In the genomic region with DNA sequence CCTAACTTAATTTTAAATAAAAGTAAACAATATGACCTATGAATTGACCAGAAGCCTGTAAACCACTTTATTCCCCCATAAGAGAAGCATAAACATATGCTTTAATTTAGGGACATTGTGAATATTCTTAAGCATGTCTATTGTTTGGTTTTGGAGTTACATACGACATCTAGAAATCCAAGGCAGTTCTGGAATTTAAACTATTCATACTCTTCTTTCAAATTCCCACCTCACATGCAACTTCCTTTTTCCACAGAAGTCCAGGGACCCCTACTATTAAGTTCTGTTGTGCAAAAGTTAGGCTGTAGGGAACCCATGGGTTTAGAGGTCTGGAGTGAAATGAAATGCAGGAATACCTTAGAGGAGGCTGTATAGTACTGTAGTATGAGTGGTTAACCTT, we compare ENCODE assay signal across 10 cellular contexts. TPM values are rescaled to one million over a fixed set of nuclear protein-coding genes. Genes with fewer than 3 reads are reported as not detected.
DNase-seq lines count a peak whose midpoint lies in the region; ATAC-seq and TF ChIP-seq lines count a peak whose summit lies in the region.
"Had no signal": no experiment of that assay in that cellular context is flagged by ENCODE, and none has a peak within 500 bp of the region (broad histone marks: within the 10 kb centered on the region; RNA-seq: fewer than 3 reads in every experiment).

No MANE protein-coding gene starts in this region.

- H4K8ac ChIP-seq in IMR-90 (ENCODE audit: low read depth in 2 of 2, low read length in 2 of 2), result peak overlapping the region in 1 of 2 experiments; percentile 63; a peak in 1 of 4 replicates

- no peak for TF ChIP-seq POLR2A in IMR-90 (IDR thresholded peaks at IDR 0.05; ENCODE audit: low read depth, low read length)

- no peaks in the 10 kb centered on the region for H3K27me3 ChIP-seq in BJ (ENCODE audit: control insufficient read depth, insufficient read depth, low read length)
- no peaks in the 10 kb centered on the region for H3K27me3 ChIP-seq in IMR-90 (ENCODE audit: control insufficient read depth, insufficient read depth, low read length)
- H3K27me3 ChIP-seq in left lung, result no peaks in the 10 kb centered on the region

- peaks cover 32% of the 10 kb centered on the region for H3K36me3 Mint-ChIP-seq in nephron (ENCODE audit: low read depth)

- DNase-seq in BJ (ENCODE audit: low read depth), result no peak
- DNase-seq in IMR-90, result no peak
- DNase-seq in cardiac fibroblast (ENCODE audit: low read depth in 2 of 2), result peak; percentile 29 to 44
- DNase-seq in posterior vena cava (ENCODE audit: low spot score), result no peak
- no peak for DNase-seq in NCI-H748 treated with DMSO at 0.1 percent for 48 hours (lab: John Stamatoyannopoulos, UW)
- no peak for DNase-seq in left lung
- DNase-seq: activated naive CD4-positive, alpha-beta T cell; nucleus accumbens had no signal

- no peak overlapping the region for H2AFZ ChIP-seq in IMR-90 (replicated peaks; ENCODE audit: low read length, poor library complexity)

- CTCF ChIA-PET in BJ (lab: Yijun Ruan, JAX), result no interaction called here
- CTCF ChIA-PET in IMR-90 (lab: Yijun Ruan, JAX), result interaction anchor here (0.7 to 1.6 kb wide), 3 partner anchors 155 to 1548 kb away, joined by 3 to 5 read pairs (median 4); no protein-coding TSS in a partner anchor

- H3K4me2 ChIP-seq in IMR-90 (ENCODE audit: low read depth, low read length), result peak overlapping the region; percentile 99

- peaks cover 24% of the 10 kb centered on the region for H3K9me3 Mint-ChIP-seq in nephron

- peaks cover 6 to 41% of the 10 kb centered on the region in 2 experiments; a peak in 3 of 4 replicates for H3K79me1 ChIP-seq in IMR-90 (ENCODE audit: low read depth in 1 of 2, low read length in 2 of 2)

- H4K91ac ChIP-seq in IMR-90 (ENCODE audit: insufficient read depth, low read depth, low read length), result peak overlapping the region; percentile 57; the same call in 1 of the 2 replicates

- ATAC-seq in IMR-90 (ENCODE audit: low read depth) (no peak), left lung (no peak), GM18867 (IDR thresholded peaks at IDR 0.05; ENCODE audit: unreplicated experiment) (no peak)

- no peak overlapping the region for H2AK9ac ChIP-seq in IMR-90 (replicated peaks; ENCODE audit: low read depth, low read length, poor library complexity)

- H3K56ac ChIP-seq in IMR-90 (ENCODE audit: extremely low read depth, insufficient read depth, low read length), result 0 out of 2 replicates have a peak overlapping the region, but pooled peaks have one; percentile 35

- H3K27me3 Mint-ChIP-seq in nephron (ENCODE audit: low read depth), result no peaks in the 10 kb centered on the region

- no peak overlapping the region for H2AK5ac ChIP-seq in IMR-90 (ENCODE audit: low read depth, low read length)

- peak overlapping the region; percentile 52 for H3K4ac ChIP-seq in IMR-90 (ENCODE audit: low read depth, low read length)

- H3K4me1 ChIP-seq in IMR-90 (ENCODE audit: control insufficient read depth, insufficient read depth, low read length) (peaks cover 2% of the 10 kb centered on the region; the same call in 1 of the 2 replicates), left lung (peaks cover 10 to 62% of the 10 kb centered on the region in 2 donors)

- peak overlapping the region; percentile 34; the same call in 1 of the 2 replicates for H3K18ac ChIP-seq in IMR-90 (ENCODE audit: low read depth, low read length)

- 0 out of 2 replicates have a peak overlapping the region, but pooled peaks have one; percentile 17 for H3K14ac ChIP-seq in IMR-90 (replicated peaks; ENCODE audit: low read depth, low read length)

- peaks cover 56% of the 10 kb centered on the region for H4K20me1 ChIP-seq in IMR-90 (ENCODE audit: insufficient read depth, low read length)

- peak overlapping the region; percentile 97 to 100 (median 98) for H3K4me3 Mint-ChIP-seq in nephron

- WGBS in IMR-90 (ENCODE audit: extremely low coverage in 2 of 2, insufficient read length in 1 of 2), 2 experiments, result no CpG with 5 or more reads among the region's 1 CpG

- no peak overlapping the region for H3K27ac Mint-ChIP-seq in nephron

- BruUV-seq in IMR-90 (replicated peaks; lab: Mats Ljungman, UMichigan), result no TSS peak

- peak overlapping the region; percentile 18; the same call in 1 of the 2 replicates for H4K5ac ChIP-seq in IMR-90 (ENCODE audit: low read depth, low read length)

- TF ChIP-seq RAD21 in IMR-90 (IDR thresholded peaks at IDR 0.05; ENCODE audit: low read length), result no peak

- H3K9ac ChIP-seq in IMR-90 (ENCODE audit: low read depth, low read length), result peak overlapping the region; percentile 3; the same call in 1 of the 2 replicates

- dilution Hi-C loops in IMR-90 (cut with HindIII; ENCODE audit: low sequenced_read_pairs, unreplicated experiment), result no loop called here

- H3K9me1 ChIP-seq in IMR-90 (ENCODE audit: insufficient read depth, low read length), result no peaks in the 10 kb centered on the region; the same call in 1 of the 2 replicates

- H3K23ac ChIP-seq in IMR-90 (ENCODE audit: low read depth, low read length), result peak overlapping the region; percentile 36; the same call in 1 of the 2 replicates

- H2BK15ac ChIP-seq in IMR-90 (ENCODE audit: low read depth, low read length), result peak overlapping the region; percentile 75; the same call in 2 of the 3 replicates

- intact Hi-C loops in IMR-90 (cut with micrococcal nuclease), result loop anchor here (5.0 kb wide), 2 partner anchors 81 to 126 kb away; no protein-coding TSS in a partner anchor
- intact Hi-C loops in posterior vena cava (cut with DNase I), result no loop called here
- intact Hi-C loops in left lung (cut with DNase I), result no loop called here

- in situ Hi-C loops in IMR-90 (cut with MboI; ENCODE audit: low sequenced_read_pairs), result no loop called here

- POLR2A ChIA-PET in BJ (lab: Charles Lee), result no interaction called here
- POLR2A ChIA-PET in IMR-90 (lab: Charles Lee; ENCODE audit: unreplicated experiment), result no interaction called here

- H3K27ac ChIP-seq in IMR-90 (ENCODE audit: insufficient read depth, low read length) (no peak overlapping the region), left lung (no peak overlapping the region)

- H3K9me3 ChIP-seq in IMR-90 (ENCODE audit: control insufficient read depth, insufficient read depth, low read length), result peaks cover 7% of the 10 kb centered on the region; the same call in 1 of the 2 replicates
- peaks cover 0 to 8% of the 10 kb centered on the region in 2 donors for H3K9me3 ChIP-seq in left lung

- peak overlapping the region; percentile 63 for H3K4me3 ChIP-seq in BJ (ENCODE audit: low read depth, low read length)
- H3K4me3 ChIP-seq in IMR-90 (ENCODE audit: insufficient read depth, low read depth, low read length), result peak overlapping the region; percentile 75
- H3K4me3 ChIP-seq in cardiac fibroblast (replicated peaks in 1 of 2; ENCODE audit: low read depth in 2 of 2, low read length in 2 of 2), result peak overlapping the region in 1 of 2 donors; percentile 16
- H3K4me3 ChIP-seq in left lung, result peak overlapping the region in 1 of 2 donors; percentile 91

- H3K4me1 Mint-ChIP-seq in nephron, result peaks cover 27% of the 10 kb centered on the region

- H3K36me3 ChIP-seq in BJ (ENCODE audit: control insufficient read depth, insufficient read depth, low read length), result no peaks in the 10 kb centered on the region
- peaks cover 4% of the 10 kb centered on the region for H3K36me3 ChIP-seq in IMR-90 (ENCODE audit: control insufficient read depth, insufficient read depth, low read length)
- no peaks in the 10 kb centered on the region for H3K36me3 ChIP-seq in left lung

- TF ChIP-seq CTCF in BJ (IDR thresholded peaks at IDR 0.05; ENCODE audit: insufficient read depth, low read depth, low read length) (no peak), IMR-90 (conservative IDR thresholded peaks at IDR 0.05; ENCODE audit: low read depth, low read length) (no peak), cardiac fibroblast (IDR thresholded peaks at IDR 0.05; ENCODE audit: low read depth, low read length) (no peak), nephron (IDR thresholded peaks at IDR 0.05; ENCODE audit: unreplicated experiment in 3 of 3) (no peak), left lung (IDR thresholded peaks at IDR 0.05) (no peak)

- H2BK5ac ChIP-seq in IMR-90 (ENCODE audit: low read depth, low read length, poor library complexity, severe bottlenecking), result peak overlapping the region; percentile 57

- no peak overlapping the region for H2BK20ac ChIP-seq in IMR-90 (ENCODE audit: low read depth, low read length)

- peak overlapping the region; percentile 54 for H2BK120ac ChIP-seq in IMR-90 (ENCODE audit: low read depth, low read length)

TF ChIP-seq in IMR-90, 13 proteins besides CTCF, POLR2A, EP300 and RAD21 (continues in another document):
- no peak for TF ChIP-seq RFX5 (IDR thresholded peaks at IDR 0.05; ENCODE audit: low read depth, low read length)
- TF ChIP-seq CEBPB (IDR thresholded peaks at IDR 0.05; ENCODE audit: low read depth, low read length), result no peak
- no peak for TF ChIP-seq FOS (IDR thresholded peaks at IDR 0.05; ENCODE audit: low read depth, low read length)
- TF ChIP-seq, protein P1, sequence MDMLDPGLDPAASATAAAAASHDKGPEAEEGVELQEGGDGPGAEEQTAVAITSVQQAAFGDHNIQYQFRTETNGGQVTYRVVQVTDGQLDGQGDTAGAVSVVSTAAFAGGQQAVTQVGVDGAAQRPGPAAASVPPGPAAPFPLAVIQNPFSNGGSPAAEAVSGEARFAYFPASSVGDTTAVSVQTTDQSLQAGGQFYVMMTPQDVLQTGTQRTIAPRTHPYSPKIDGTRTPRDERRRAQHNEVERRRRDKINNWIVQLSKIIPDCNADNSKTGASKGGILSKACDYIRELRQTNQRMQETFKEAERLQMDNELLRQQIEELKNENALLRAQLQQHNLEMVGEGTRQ (IDR thresholded peaks at IDR 0.05; ENCODE audit: low read depth, low read length), result no peak
- TF ChIP-seq MAFK (IDR thresholded peaks at IDR 0.05; ENCODE audit: low read depth, low read length), result no peak
- no peak for TF ChIP-seq MXI1 (IDR thresholded peaks at IDR 0.05; ENCODE audit: borderline replicate concordance, low read depth, low read length)
- TF ChIP-seq MAZ (IDR thresholded peaks at IDR 0.05; ENCODE audit: borderline replicate concordance, low read depth, low read length), result no peak
- TF ChIP-seq NFE2L2 (IDR thresholded peaks at IDR 0.05; ENCODE audit: low read depth, low read length), result no peak
- TF ChIP-seq RCOR1 (IDR thresholded peaks at IDR 0.05; ENCODE audit: insufficient replicate concordance, low read length), result no peak

RNA-seq across cellular contexts. Expression of a gene that starts 2.1 kb away (rescaled TPM):
- polyA plus RNA-seq in BJ (2011; rRNA removed) (52.3 and 70.3 TPM in 2 replicates), IMR-90 (2012; rRNA removed) (25.5 and 28.8 TPM in 2 replicates)
- 76.4 and 88.8 TPM in 2 replicates for polyA minus RNA-seq in BJ (2011; rRNA and poly(A)+ RNA removed)
- total RNA-seq in IMR-90 (2012; rRNA removed) (68.6 and 76.9 TPM in 2 replicates), posterior vena cava (10 to 100 TPM; 20.2 to 25.2 TPM), left lung (10 to 100 TPM; 21.5 to 25.9 TPM)
- 8.9 and 9.9 TPM in 2 replicates for polyA plus RNA-seq in IMR-90 (2012; cell fraction: cytosol; rRNA removed)
- 18.0 and 107 TPM in 2 replicates for polyA plus RNA-seq in IMR-90 (2012; cell fraction: nucleus; rRNA removed; ENCODE audit: low replicate concordance)

Comparison
In these comparisons a context has a peak if more than half of its experiments do, and no peak if none do; other contexts are left out.
1. DNase-seq: peak in cardiac fibroblast (2 of 2); none in BJ (single experiment), IMR-90 (single experiment), posterior vena cava (single experiment), NCI-H748 treated with DMSO at 0.1 percent for 48 hours (single experiment) and left lung (0 of 2).